ENCODE assay signal across 8 cellular contexts in genomic region chr15:42272768-42273098, GRCh38. TPM values are rescaled to one million over a fixed set of nuclear protein-coding genes. Genes with fewer than 3 reads are reported as not detected.
A peak's percentile ranks its signal among the peaks of the same experiment; 100 is the strongest.
DNase-seq lines count a peak whose midpoint lies in the region; ATAC-seq, FAIRE-seq and TF ChIP-seq lines count a peak whose summit lies in the region.

No MANE protein-coding gene starts in this region.

- FAIRE-seq in K562 (lab: Jason Lieb, UNC): no peak

- H3K36me3 Mint-ChIP-seq in memory B cell: peaks cover 9% of the 10 kb centered on the region

- H3K36me3 ChIP-seq in heart left ventricle (peaks cover 0 to 26% (median 18%) of the 10 kb centered on the region in 9 donors), K562 (ENCODE audit: control insufficient read depth, insufficient read depth, low read length) (peaks cover 29% of the 10 kb centered on the region), urinary bladder (ENCODE audit: insufficient read depth) (no peaks in the 10 kb centered on the region)

- H3K4me1 ChIP-seq in heart left ventricle (peaks cover 11 to 57% (median 39%) of the 10 kb centered on the region in 12 donors), K562 (replicated peaks in 1 of 2; ENCODE audit: control insufficient read depth in 2 of 2, insufficient read depth in 2 of 2, low read length in 2 of 2) (peaks cover 0 to 4% of the 10 kb centered on the region in 2 experiments; a peak in 1 of 5 replicates), urinary bladder (ENCODE audit: insufficient read depth) (peaks cover 3% of the 10 kb centered on the region)

- no peak for ATAC-seq in heart left ventricle
- ATAC-seq in K562: no peak
- no peak for ATAC-seq in memory B cell (ENCODE audit: low read depth)

- H3K27me3 Mint-ChIP-seq in memory B cell: no peaks in the 10 kb centered on the region

- in situ Hi-C loops in K562 (cut with MboI): no loop called here

- no peaks in the 10 kb centered on the region for H3K9me3 Mint-ChIP-seq in memory B cell

- peaks cover 78% of the 10 kb centered on the region for H3K79me2 ChIP-seq in K562 (ENCODE audit: control insufficient read depth, insufficient read depth, low read length)

- no peaks in the 10 kb centered on the region for H3K27me3 ChIP-seq in heart left ventricle
- H3K27me3 ChIP-seq in K562 (ENCODE audit: control insufficient read depth in 2 of 2, insufficient read depth in 2 of 2, low read length in 2 of 2): no peaks in the 10 kb centered on the region

- H3K4me3 ChIP-seq in heart left ventricle (peak overlapping the region; percentile 61 to 84 (median 68)), K562 (peak overlapping the region; percentile 64), urinary bladder (ENCODE audit: low read depth, low read length) (peak overlapping the region; percentile 42)

- peak overlapping the region; percentile 92 for H3K4me2 ChIP-seq in K562 (ENCODE audit: insufficient read depth, low read length)

- H3K9me3 ChIP-seq in heart left ventricle: no peaks in the 10 kb centered on the region
- no peaks in the 10 kb centered on the region for H3K9me3 ChIP-seq in K562 (replicated peaks; ENCODE audit: control insufficient read depth, insufficient read depth, low read depth, low read length)

- DNase-seq in heart left ventricle: no peak
- no peak for DNase-seq in cardiac septum (ENCODE audit: low spot score)
- no peak for DNase-seq in K562 (ENCODE audit: extremely low read depth in 1 of 4, low spot score in 3 of 4)
- DNase-seq in memory B cell (ENCODE audit: low spot score in 2 of 2): no peak
- no peak for DNase-seq in NCI-H2196 (lab: John Stamatoyannopoulos, UW; ENCODE audit: unreplicated experiment)
- no peak for DNase-seq in DMS153 treated with DMSO at 0.1 percent for 48 hours (lab: John Stamatoyannopoulos, UW; ENCODE audit: unreplicated experiment)
- no peak for DNase-seq in NCI-H1048 (lab: John Stamatoyannopoulos, UW)

- peak overlapping the region; percentile 97 for H3K27ac Mint-ChIP-seq in memory B cell

- peak overlapping the region; percentile 99 for H2AFZ ChIP-seq in K562 (ENCODE audit: low read depth, low read length)

- CTCF ChIA-PET in K562 (lab: Yijun Ruan, JAX; ENCODE audit: low intra/inter-chr PET ratio): no interaction called here

- H3K27ac ChIP-seq in heart left ventricle: peak overlapping the region; percentile 90 to 99 (median 96)
- H3K27ac ChIP-seq in K562 (ENCODE audit: extremely low read depth, low read depth, low read length): peak overlapping the region; percentile 99
- peak overlapping the region; percentile 40 for H3K27ac ChIP-seq in urinary bladder (ENCODE audit: low read depth)

- intact Hi-C loops in heart left ventricle (cut with DNase I): loop anchor here in 6 of 10 donors (5.0 to 10.0 kb wide), 8 partner anchors 112 to 650 kb away; partner anchors contain the start of genes SNAP23 (in 1 of the 6), STARD9 (in 1 of the 6), TTBK2 (in 1 of the 6) and ZNF106 (in 1 of the 6)
- intact Hi-C loops in cardiac septum (cut with DNase I): loop anchor here (2.0 to 5.0 kb wide), 2 partner anchors 65 to 184 kb away; partner anchors contain the start of gene VPS39
- intact Hi-C loops in K562 (cut with micrococcal nuclease): no loop called here

- 0 to 1% (median 1%) methylated on average over 9 of the region's 9 CpGs for WGBS in heart left ventricle, 4 donors
- under 1% methylated on average over 9 of the region's 9 CpGs for WGBS in K562 (ENCODE audit: insufficient coverage, low coverage, missing lambda C conversion rate)
- 0% methylated on average over 9 of the region's 9 CpGs for WGBS in urinary bladder

- peak overlapping the region; percentile 95 for H3K9ac ChIP-seq in K562 (ENCODE audit: insufficient read depth in 1 of 2, low read depth in 2 of 2, low read length in 2 of 2)

- H3K4me1 Mint-ChIP-seq in memory B cell: peaks cover 22% of the 10 kb centered on the region

- TF ChIP-seq RAD21 in K562 (CRISPR knock-in tag; conservative IDR thresholded peaks at IDR 0.05 in 1 of 2, IDR thresholded peaks at IDR 0.05 in 1 of 2): no peak

- TF ChIP-seq EP300 in K562 (IDR thresholded peaks at IDR 0.05; ENCODE audit: low read length): no peak

- H3K4me3 Mint-ChIP-seq in memory B cell: peak overlapping the region; percentile 98

- H3K9me1 ChIP-seq in K562 (ENCODE audit: control insufficient read depth, insufficient read depth, low read length): no peaks in the 10 kb centered on the region

- no peak for TF ChIP-seq POLR2A in heart left ventricle (IDR thresholded peaks at IDR 0.05)
- no peak for TF ChIP-seq POLR2A in K562 (conservative IDR thresholded peaks at IDR 0.05)

- POLR2A ChIA-PET in K562 (lab: Yijun Ruan, JAX): interaction anchor here (1.0 to 2.0 kb wide), 6 partner anchors 9 to 1522 kb away, joined by 3 to 8 read pairs (median 4); partner anchors contain the start of gene VPS39

- TSS peak; percentile 66 for BruUV-seq in K562 (replicated peaks; lab: Mats Ljungman, UMichigan)

- no peaks in the 10 kb centered on the region; the same call in 1 of the 2 replicates for H4K20me1 ChIP-seq in K562 (replicated peaks; ENCODE audit: control insufficient read depth, insufficient read depth, low read length)

- TF ChIP-seq CTCF in heart left ventricle (IDR thresholded peaks at IDR 0.05) (no peak), K562 (IDR thresholded peaks at IDR 0.05 in 2 of 3, conservative IDR thresholded peaks at IDR 0.05 in 1 of 3; ENCODE audit: insufficient read depth in 2 of 3, low read depth in 1 of 3, low read length in 3 of 3) (no peak)

TF ChIP-seq in K562, 482 proteins besides CTCF, POLR2A, EP300 and RAD21 (continues in another document):
- TF ChIP-seq MBD2 (IDR thresholded peaks at IDR 0.05; ENCODE audit: borderline replicate concordance, low read depth) (no peak), ZNF785 (CRISPR knock-in tag; IDR thresholded peaks at IDR 0.05) (no peak), FOXA3 (CRISPR knock-in tag; conservative IDR thresholded peaks at IDR 0.05 in 1 of 2, IDR thresholded peaks at IDR 0.05 in 1 of 2) (no peak), PTTG1 (tag; IDR thresholded peaks at IDR 0.05; ENCODE audit: low read depth) (no peak), DACH1 (IDR thresholded peaks at IDR 0.05; ENCODE audit: partially characterized antibody) (no peak), ZNF717 (CRISPR knock-in tag; IDR thresholded peaks at IDR 0.05) (no peak), BHLHE40 (IDR thresholded peaks at IDR 0.05; ENCODE audit: low read length) (no peak), ZNF431 (CRISPR knock-in tag; IDR thresholded peaks at IDR 0.05) (no peak)

RNA-seq across cellular contexts. Expression of gene GANC, which starts 0.3 kb away (rescaled TPM):
- total RNA-seq in heart left ventricle (10 to 100 TPM in 7 of 9 donors, 1 to 10 TPM in 2; 8.8 to 30.2 (median 17.4) TPM), cardiac septum (20.3 TPM), K562 (2014; rRNA removed) (9.3 and 11.6 TPM in 2 replicates), K562 (2014; rRNA removed; fragmentation: Illumina TruSeq; extraction: Trizol) (12.3 and 14.7 TPM in 2 replicates), K562 (2015; rRNA removed; fragmentation: Illumina TruSeq; extraction: Trizol) (13.2 and 15.1 TPM in 2 replicates), K562 (2021) (14.5 and 15.0 TPM in 2 replicates), urinary bladder (39.3 TPM)
- polyA plus RNA-seq in heart left ventricle (1 to 10 TPM; 6.8 to 8.4 TPM), K562 (2011; rRNA removed) (19.0 and 19.2 TPM in 2 replicates), K562 (2014; fragmentation: Illumina TruSeq; extraction: Trizol) (13.6 and 15.3 TPM in 2 replicates), K562 (2014; fragmentation: Nextera tagmentation; extraction: Ambion mirVana) (10 to 100 TPM; 10.9 to 17.3 TPM), K562 (2014; rRNA removed) (11.1 and 14.1 TPM in 2 replicates), urinary bladder (12.2 TPM)
- total RNA-seq in K562 (2011; cell fraction: chromatin; rRNA removed; ENCODE audit: low replicate concordance): 23.0 and 32.4 TPM in 2 replicates
- 12.7 and 17.4 TPM in 2 replicates for total RNA-seq in K562 (2011; cell fraction: nucleolus; rRNA removed)
- total RNA-seq in K562 (2011; cell fraction: nucleoplasm; rRNA removed): 17.2 and 24.0 TPM in 2 replicates
- 7.9 and 9.7 TPM in 2 replicates for polyA plus RNA-seq in K562 (2011; cell fraction: cytosol; rRNA removed)
- polyA plus RNA-seq in K562 (2011; cell fraction: nucleus; rRNA removed): 28.9 and 37.1 TPM in 2 replicates
- polyA plus RNA-seq in K562 (2012): 12.6 and 12.9 TPM in 2 replicates
- polyA minus RNA-seq in K562 (2011; rRNA and poly(A)+ RNA removed): 13.8 and 20.6 TPM in 2 replicates
- polyA minus RNA-seq in K562 (2011; cell fraction: cytosol; rRNA and poly(A)+ RNA removed): 10.8 and 15.0 TPM in 2 replicates
- 12.9 and 25.2 TPM in 2 replicates for polyA minus RNA-seq in K562 (2011; cell fraction: nucleus; rRNA and poly(A)+ RNA removed)

RNA-seq across cellular contexts. Expression of gene TMEM87A, which starts 0.5 kb away (rescaled TPM):
- total RNA-seq in heart left ventricle: 10 to 100 TPM; 17.2 to 30.8 (median 19.9) TPM
- polyA plus RNA-seq in heart left ventricle: 10 to 100 TPM in 1 of 2 donors, 1 to 10 TPM in 1; 9.3 to 23.0 TPM
- total RNA-seq in cardiac septum: 21.0 TPM
- 32.7 and 71.3 TPM in 2 replicates for total RNA-seq in K562 (2011; cell fraction: chromatin; rRNA removed; ENCODE audit: low replicate concordance)
- total RNA-seq in K562 (2011; cell fraction: nucleolus; rRNA removed): 45.7 and 48.7 TPM in 2 replicates
- total RNA-seq in K562 (2011; cell fraction: nucleoplasm; rRNA removed): 54.0 and 71.7 TPM in 2 replicates
- 19.1 and 23.7 TPM in 2 replicates for total RNA-seq in K562 (2014; rRNA removed)
- total RNA-seq in K562 (2014; rRNA removed; fragmentation: Illumina TruSeq; extraction: Trizol): 32.9 and 34.6 TPM in 2 replicates
- 30.0 and 36.2 TPM in 2 replicates for total RNA-seq in K562 (2015; rRNA removed; fragmentation: Illumina TruSeq; extraction: Trizol)
- 21.5 and 27.7 TPM in 2 replicates for total RNA-seq in K562 (2021)
- 15.3 and 22.3 TPM in 2 replicates for polyA plus RNA-seq in K562 (2011; rRNA removed)
- 8.5 and 15.1 TPM in 2 replicates for polyA plus RNA-seq in K562 (2011; cell fraction: cytosol; rRNA removed)
- polyA plus RNA-seq in K562 (2011; cell fraction: nucleus; rRNA removed): 15.0 and 17.5 TPM in 2 replicates
- polyA plus RNA-seq in K562 (2012): 18.4 and 21.8 TPM in 2 replicates
- 26.3 and 29.6 TPM in 2 replicates for polyA plus RNA-seq in K562 (2014; fragmentation: Illumina TruSeq; extraction: Trizol)
- 10 to 100 TPM; 38.3 to 43.3 TPM for polyA plus RNA-seq in K562 (2014; fragmentation: Nextera tagmentation; extraction: Ambion mirVana)
- 16.6 and 16.7 TPM in 2 replicates for polyA plus RNA-seq in K562 (2014; rRNA removed)
- polyA minus RNA-seq in K562 (2011; rRNA and poly(A)+ RNA removed): 35.9 and 39.7 TPM in 2 replicates
- 13.5 and 17.6 TPM in 2 replicates for polyA minus RNA-seq in K562 (2011; cell fraction: cytosol; rRNA and poly(A)+ RNA removed)
- polyA minus RNA-seq in K562 (2011; cell fraction: nucleus; rRNA and poly(A)+ RNA removed): 17.9 and 38.3 TPM in 2 replicates
- 100.0 TPM for total RNA-seq in urinary bladder
- 35.9 TPM for polyA plus RNA-seq in urinary bladder

Comparison
In these comparisons a context has a peak if more than half of its experiments do, and no peak if none do; other contexts are left out.
1. H3K27ac ChIP-seq: peak in every context shown above with its lines; median percentile 99 in K562; 96 in heart left ventricle; 40 in urinary bladder.